25 cellular contexts compared by ENCODE assay signal in the genomic region with DNA sequence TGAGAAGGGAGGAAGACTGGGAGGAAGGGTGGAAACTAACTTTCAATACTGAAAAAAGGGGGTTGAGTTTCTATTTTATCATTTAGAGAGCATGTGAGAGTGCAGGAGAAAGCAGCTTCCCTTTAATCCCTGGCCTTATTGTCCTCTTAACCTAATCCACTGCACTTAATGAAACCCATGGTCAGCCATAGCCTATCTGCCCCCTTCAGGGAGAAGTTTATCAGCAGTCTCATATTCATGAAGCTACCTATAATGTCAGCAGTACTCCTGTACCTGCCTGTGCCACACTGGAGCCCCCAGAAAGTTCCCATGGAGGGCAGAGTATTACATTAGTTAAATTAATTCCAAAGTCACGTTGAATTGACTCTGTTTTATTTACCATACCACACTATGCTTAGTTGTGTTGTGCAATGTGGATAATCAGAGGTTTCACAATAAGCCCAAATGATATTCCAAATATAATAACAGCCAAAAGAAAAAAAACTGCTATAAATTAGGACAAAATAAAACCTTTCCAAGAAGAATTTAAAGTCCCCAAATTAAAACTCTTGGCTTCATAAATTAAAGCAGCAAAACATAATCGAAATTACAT.
DNase-seq lines count a peak whose midpoint lies in the region; ATAC-seq and TF ChIP-seq lines count a peak whose summit lies in the region.
"Had no signal": no experiment of that assay in that cellular context is flagged by ENCODE, and none has a peak within 500 bp of the region (broad histone marks: within the 10 kb centered on the region; RNA-seq: fewer than 3 reads in every experiment).

No MANE protein-coding gene starts in this region.

- no peak overlapping the region for H3K9ac ChIP-seq in endodermal cell (ENCODE audit: extremely low read depth, low read length, poor library complexity, severe bottlenecking)
- H3K9ac ChIP-seq: KMS-11 had no signal

- H3K27ac ChIP-seq in endodermal cell (ENCODE audit: low read depth, low read length) (no peak overlapping the region), uterus (peak overlapping the region; percentile 36 to 37)
- H3K27ac ChIP-seq: 22Rv1, KMS-11, SJCRH30 had no signal

- H3K4me1 Mint-ChIP-seq in endodermal cell = peaks cover 28% of the 10 kb centered on the region
- H3K4me1 Mint-ChIP-seq: CD4-positive, CD25-positive, alpha-beta regulatory T cell had no signal

- H3K36me3 ChIP-seq in endodermal cell (ENCODE audit: control insufficient read depth, insufficient read depth, low read length) = no peaks in the 10 kb centered on the region
- no peaks in the 10 kb centered on the region for H3K36me3 ChIP-seq in uterus

- H3K9me3 ChIP-seq in endodermal cell (ENCODE audit: control insufficient read depth, low read length) (no peaks in the 10 kb centered on the region), uterus (no peaks in the 10 kb centered on the region)
- H3K9me3 ChIP-seq: SJCRH30 had no signal

- H3K27me3 ChIP-seq in endodermal cell (ENCODE audit: control insufficient read depth, insufficient read depth, low read length, poor library complexity, severe bottlenecking) (no peaks in the 10 kb centered on the region), uterus (no peaks in the 10 kb centered on the region)
- H3K27me3 ChIP-seq: SJCRH30 had no signal

- intact Hi-C loops in uterus (cut with DNase I; ENCODE audit: low total_unique reads) = no loop called here

- no peak for TF ChIP-seq POLR2A in uterus (IDR thresholded peaks at IDR 0.05)

- H3K4me3 Mint-ChIP-seq in endodermal cell = no peak overlapping the region
- H3K4me3 Mint-ChIP-seq: CD4-positive, CD25-positive, alpha-beta regulatory T cell; HFFc6 had no signal

- ATAC-seq in GM19351 (IDR thresholded peaks at IDR 0.05; ENCODE audit: unreplicated experiment) = no peak
- ATAC-seq: GM12878, PC-3, SK-N-SH treated with all-trans-retinoic acid at 6 μM for 48 hours had no signal

- peaks cover 10% of the 10 kb centered on the region for H3K4me1 ChIP-seq in endodermal cell (ENCODE audit: control insufficient read depth, insufficient read depth, low read length)
- H3K4me1 ChIP-seq in uterus = no peaks in the 10 kb centered on the region
- H3K4me1 ChIP-seq: SJCRH30 had no signal

- TF ChIP-seq CTCF in endodermal cell (conservative IDR thresholded peaks at IDR 0.05) (peak; percentile 50), uterus (IDR thresholded peaks at IDR 0.05) (no peak)

- H3K4me3 ChIP-seq in endodermal cell (ENCODE audit: low read length) (no peak overlapping the region), uterus (no peak overlapping the region)
- H3K4me3 ChIP-seq: GM12878, SJCRH30 had no signal

- H3K27me3 Mint-ChIP-seq in endodermal cell (ENCODE audit: insufficient read depth) = no peaks in the 10 kb centered on the region
- H3K27me3 Mint-ChIP-seq: CD4-positive, CD25-positive, alpha-beta regulatory T cell had no signal

- no peak overlapping the region for H3K27ac Mint-ChIP-seq in endodermal cell
- H3K27ac Mint-ChIP-seq: HFFc6 had no signal

- H3K9me3 Mint-ChIP-seq in endodermal cell = no peaks in the 10 kb centered on the region
- H3K9me3 Mint-ChIP-seq: HFFc6 had no signal

- DNase-seq in DMS53 (lab: John Stamatoyannopoulos, UW) = peak; percentile 3
- no peak for DNase-seq in DMS53 treated with DMSO at 0.1 percent for 48 hours (lab: John Stamatoyannopoulos, UW; ENCODE audit: unreplicated experiment)
- peak; percentile 3 for DNase-seq in OCI-M1 (lab: John Stamatoyannopoulos, UW)
- DNase-seq in endodermal cell = no peak
- DNase-seq in uterus = no peak
- no peak for DNase-seq in HPDE6-E6E7 (ENCODE audit: extremely low spot score)
- DNase-seq in NCI-H226 = no peak
- DNase-seq: CD4-positive, CD25-positive, alpha-beta regulatory T cell; DMS79; EL; GDM1; HFFc6; NCI-H1048; NCI-H1417; NCI-H1694; NCI-H2029 treated with DMSO at 0.1 percent for 48 hours; NCI-H2227 treated with DMSO at 0.1 percent for 48 hours; NCI-H510A; PC-3; SJCRH30 had no signal

- H3K36me3 Mint-ChIP-seq in endodermal cell (ENCODE audit: low read depth) = no peaks in the 10 kb centered on the region
- H3K36me3 Mint-ChIP-seq: CD4-positive, CD25-positive, alpha-beta regulatory T cell had no signal

- 94 to 100% methylated on average over 1 of the region's 2 CpGs for WGBS in endodermal cell (ENCODE audit: insufficient coverage in 1 of 2, insufficient read length in 1 of 2), 2 experiments

Comparison
In these comparisons a context has a peak if more than half of its experiments do, and no peak if none do; other contexts are left out.
1. DNase-seq: peak in DMS53 (single experiment) and OCI-M1 (single experiment); none in DMS53 treated with DMSO at 0.1 percent for 48 hours (single experiment), endodermal cell (single experiment), uterus (0 of 2), HPDE6-E6E7 (single experiment) and NCI-H226 (single experiment).